21 cellular contexts compared by ENCODE assay signal in the genomic region with DNA sequence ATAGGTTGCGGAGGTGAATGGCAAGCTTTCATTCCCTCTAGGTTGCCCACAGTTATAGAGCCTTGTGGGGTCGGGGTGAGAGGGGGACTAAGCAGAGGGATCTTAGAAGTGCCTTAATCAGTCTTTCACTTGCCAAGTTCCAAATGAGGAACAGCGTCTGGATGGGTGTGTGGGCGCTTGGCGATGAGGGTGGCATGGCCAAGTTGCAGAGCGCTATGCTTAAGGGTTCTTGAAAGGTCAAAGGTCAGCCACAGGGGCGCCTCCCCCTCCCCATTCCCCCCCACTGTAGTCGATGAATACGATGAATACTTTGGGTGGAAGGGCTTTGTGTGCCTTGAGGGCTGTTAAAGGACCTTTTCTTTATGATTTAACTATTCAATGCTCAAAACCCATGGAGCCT.
DNase-seq lines count a peak whose midpoint lies in the region; ATAC-seq and TF ChIP-seq lines count a peak whose summit lies in the region.
"Had no signal": no experiment of that assay in that cellular context is flagged by ENCODE, and none has a peak within 500 bp of the region (broad histone marks: within the 10 kb centered on the region; RNA-seq: fewer than 3 reads in every experiment).

No MANE protein-coding gene starts in this region.

- no peak overlapping the region for H2BK5ac ChIP-seq in H9 (ENCODE audit: insufficient read length, low read length)

- H3K27ac Mint-ChIP-seq in H9, result peak overlapping the region; percentile 57 to 96 (median 77); a peak in 5 of 7 replicates
- H3K27ac Mint-ChIP-seq in neural progenitor cell, result no peak overlapping the region
- H3K27ac Mint-ChIP-seq in activated T-helper 1 cell treated with anti-CD3 and anti-CD28 coated beads, Interleukin-12 subunit alpha, Interleukin-12 subunit beta, Interleukin-2, Interleukin-4 antibody, amounts not matched to agents 30 ng/mL and 10 ng/mL and 1 ng/mL, durations not matched to agents 14 hours and 24 hours and 36 hours, result no peak overlapping the region
- H3K27ac Mint-ChIP-seq: CD8-positive, alpha-beta T cell had no signal

- peaks cover 40% of the 10 kb centered on the region; the same call in 1 of the 2 replicates for H3K4me1 ChIP-seq in H9 (ENCODE audit: insufficient read depth, low read length)
- H3K4me1 ChIP-seq in NT2/D1 (ENCODE audit: insufficient read depth, insufficient read length), result peaks cover 18% of the 10 kb centered on the region
- H3K4me1 ChIP-seq in iPS DF 6.9 (ENCODE audit: control insufficient read depth, insufficient read depth, low read length), result peaks cover 24% of the 10 kb centered on the region
- H3K4me1 ChIP-seq in neural progenitor cell, result peaks cover 86% of the 10 kb centered on the region
- H3K4me1 ChIP-seq in Karpas-422 (ENCODE audit: low read length), result no peaks in the 10 kb centered on the region
- H3K4me1 ChIP-seq: BLaER1 had no signal

- H3K36me3 Mint-ChIP-seq in H9 (ENCODE audit: insufficient read depth in 1 of 3, low read depth in 3 of 3) (peaks cover 0 to 7% (median 4%) of the 10 kb centered on the region in 3 experiments; a peak in 5 of 7 replicates), neural progenitor cell (peaks cover 3% of the 10 kb centered on the region)
- H3K36me3 Mint-ChIP-seq in activated T-helper 1 cell treated with anti-CD3 and anti-CD28 coated beads, Interleukin-12 subunit alpha, Interleukin-12 subunit beta, Interleukin-2, Interleukin-4 antibody, amounts not matched to agents 30 ng/mL and 10 ng/mL and 1 ng/mL, durations not matched to agents 14 hours and 24 hours and 36 hours (ENCODE audit: low read depth), result no peaks in the 10 kb centered on the region
- H3K36me3 Mint-ChIP-seq: CD8-positive, alpha-beta T cell had no signal

- H3K36me3 ChIP-seq in NT2/D1 (ENCODE audit: insufficient read depth, insufficient read length, low read length), result no peaks in the 10 kb centered on the region
- H3K36me3 ChIP-seq in iPS DF 6.9 (ENCODE audit: control insufficient read depth, insufficient read depth, low read length), result no peaks in the 10 kb centered on the region
- H3K36me3 ChIP-seq in neural progenitor cell, result no peaks in the 10 kb centered on the region
- no peaks in the 10 kb centered on the region for H3K36me3 ChIP-seq in Karpas-422 (ENCODE audit: insufficient read depth, low read length)
- H3K36me3 ChIP-seq: SJSA1 had no signal

- no peaks in the 10 kb centered on the region for H3K23me2 ChIP-seq in H9 (ENCODE audit: insufficient read length, low read depth, low read length, poor library complexity, severe bottlenecking)

- intact Hi-C loops in activated T-helper 1 cell treated with anti-CD3 and anti-CD28 coated beads, Interleukin-12 subunit alpha, Interleukin-12 subunit beta, Interleukin-2, Interleukin-4 antibody, amounts not matched to agents 30 ng/mL and 10 ng/mL and 1 ng/mL, durations not matched to agents 14 hours and 24 hours and 36 hours (cut with micrococcal nuclease), result no loop called here

- H3K23ac ChIP-seq in H9 (ENCODE audit: insufficient read length, low read depth, low read length), result no peak overlapping the region

- no peaks in the 10 kb centered on the region for H3K9me3 ChIP-seq in H9 (ENCODE audit: control insufficient read depth, low read depth, low read length)
- H3K9me3 ChIP-seq in NT2/D1 (ENCODE audit: insufficient read depth, low read length), result no peaks in the 10 kb centered on the region
- H3K9me3 ChIP-seq in iPS DF 6.9 (ENCODE audit: control insufficient read depth, insufficient read depth, low read length), result no peaks in the 10 kb centered on the region
- no peaks in the 10 kb centered on the region for H3K9me3 ChIP-seq in neural progenitor cell (ENCODE audit: low read depth)
- H3K9me3 ChIP-seq in Karpas-422 (ENCODE audit: low read length), result no peaks in the 10 kb centered on the region
- H3K9me3 ChIP-seq: BLaER1, Peyer's patch, SJSA1 had no signal

- no peaks in the 10 kb centered on the region for H4K20me1 ChIP-seq in H9 (ENCODE audit: control insufficient read depth, insufficient read depth, insufficient read length)
- peaks cover 88% of the 10 kb centered on the region for H4K20me1 ChIP-seq in neural progenitor cell (ENCODE audit: low read depth)
- H4K20me1 ChIP-seq in Karpas-422 (ENCODE audit: insufficient read depth, low read depth, low read length), result no peaks in the 10 kb centered on the region

- H3K56ac ChIP-seq in H9 (ENCODE audit: insufficient read length, low read depth, low read length), result no peak overlapping the region

- H3K4me3 ChIP-seq in NT2/D1 (ENCODE audit: insufficient read length, low read depth) (no peak overlapping the region), iPS DF 6.9 (ENCODE audit: low read length) (no peak overlapping the region), neural progenitor cell (peak overlapping the region; percentile 17), Karpas-422 (ENCODE audit: low read length) (no peak overlapping the region)
- H3K4me3 ChIP-seq: BLaER1, GM12878, Peyer's patch, SJSA1 had no signal

- H2AK5ac ChIP-seq in H9 (ENCODE audit: insufficient read length, low read length), result no peak overlapping the region

- H3K4me3 Mint-ChIP-seq in H9 (peak overlapping the region in 1 of 2 experiments; percentile 19; a peak in 3 of 5 replicates), neural progenitor cell (peak overlapping the region; percentile 52)
- H3K4me3 Mint-ChIP-seq in activated T-helper 1 cell treated with anti-CD3 and anti-CD28 coated beads, Interleukin-12 subunit alpha, Interleukin-12 subunit beta, Interleukin-2, Interleukin-4 antibody, amounts not matched to agents 30 ng/mL and 10 ng/mL and 1 ng/mL, durations not matched to agents 14 hours and 24 hours and 36 hours, result no peak overlapping the region
- H3K4me3 Mint-ChIP-seq: CD8-positive, alpha-beta T cell had no signal

- H3K9me2 ChIP-seq in Karpas-422 (replicated peaks; ENCODE audit: insufficient read depth, low read length), result no peaks in the 10 kb centered on the region

- no peak overlapping the region for H2BK15ac ChIP-seq in H9 (ENCODE audit: low read depth, low read length)

- no peak overlapping the region for H4K5ac ChIP-seq in H9 (ENCODE audit: insufficient read length, low read depth, low read length)

- H3K27me3 Mint-ChIP-seq in H9 (ENCODE audit: low read depth) (no peaks in the 10 kb centered on the region), neural progenitor cell (ENCODE audit: insufficient read depth, low read depth) (peaks cover 6% of the 10 kb centered on the region)
- peaks cover 7% of the 10 kb centered on the region for H3K27me3 Mint-ChIP-seq in activated T-helper 1 cell treated with anti-CD3 and anti-CD28 coated beads, Interleukin-12 subunit alpha, Interleukin-12 subunit beta, Interleukin-2, Interleukin-4 antibody, amounts not matched to agents 30 ng/mL and 10 ng/mL and 1 ng/mL, durations not matched to agents 14 hours and 24 hours and 36 hours (ENCODE audit: insufficient read depth)

- H3K4me2 ChIP-seq in H9 (ENCODE audit: insufficient read depth, insufficient read length, low read length) (peak overlapping the region; percentile 22), neural progenitor cell (peak overlapping the region; percentile 62), Karpas-422 (ENCODE audit: low read depth, low read length, poor library complexity, severe bottlenecking) (no peak overlapping the region)
- H3K4me2 ChIP-seq: BLaER1, KMS-11 had no signal

- H3K27ac ChIP-seq in H9 (ENCODE audit: insufficient read length, low read depth, low read length) (no peak overlapping the region), iPS DF 6.9 (ENCODE audit: low read length) (no peak overlapping the region), neural progenitor cell (peak overlapping the region; percentile 58), Karpas-422 (ENCODE audit: low read length) (no peak overlapping the region)
- H3K27ac ChIP-seq: BLaER1, KMS-11, Peyer's patch, SJSA1 had no signal

- no peak overlapping the region for H2BK12ac ChIP-seq in H9 (ENCODE audit: insufficient read length, low read depth, low read length)

- peaks cover 64% of the 10 kb centered on the region for H3F3A ChIP-seq in neural progenitor cell (ENCODE audit: low read depth)

- H3K4me1 Mint-ChIP-seq in H9, result peaks cover 92 to 99% of the 10 kb centered on the region in 2 experiments
- H3K4me1 Mint-ChIP-seq in neural progenitor cell, result peaks cover 73% of the 10 kb centered on the region
- no peaks in the 10 kb centered on the region for H3K4me1 Mint-ChIP-seq in activated T-helper 1 cell treated with anti-CD3 and anti-CD28 coated beads, Interleukin-12 subunit alpha, Interleukin-12 subunit beta, Interleukin-2, Interleukin-4 antibody, amounts not matched to agents 30 ng/mL and 10 ng/mL and 1 ng/mL, durations not matched to agents 14 hours and 24 hours and 36 hours (ENCODE audit: low read depth)

- no peaks in the 10 kb centered on the region for H3K27me3 ChIP-seq in H9 (ENCODE audit: insufficient read depth, low read length)
- no peaks in the 10 kb centered on the region for H3K27me3 ChIP-seq in NT2/D1 (ENCODE audit: insufficient read depth, insufficient read length)
- no peaks in the 10 kb centered on the region for H3K27me3 ChIP-seq in iPS DF 6.9 (ENCODE audit: control insufficient read depth, insufficient read depth, low read length)
- H3K27me3 ChIP-seq in neural progenitor cell, result no peaks in the 10 kb centered on the region
- no peaks in the 10 kb centered on the region for H3K27me3 ChIP-seq in Karpas-422 (ENCODE audit: low read length)
- H3K27me3 ChIP-seq: BLaER1, Peyer's patch, SJSA1 had no signal

- no peaks in the 10 kb centered on the region for H3K9me3 Mint-ChIP-seq in H9
- no peaks in the 10 kb centered on the region for H3K9me3 Mint-ChIP-seq in neural progenitor cell
- no peaks in the 10 kb centered on the region for H3K9me3 Mint-ChIP-seq in activated T-helper 1 cell treated with anti-CD3 and anti-CD28 coated beads, Interleukin-12 subunit alpha, Interleukin-12 subunit beta, Interleukin-2, Interleukin-4 antibody, amounts not matched to agents 30 ng/mL and 10 ng/mL and 1 ng/mL, durations not matched to agents 14 hours and 24 hours and 36 hours
- H3K9me3 Mint-ChIP-seq: CD8-positive, alpha-beta T cell had no signal

- H3T11ph ChIP-seq in H9 (ENCODE audit: low read length), result no peak overlapping the region

- no peak for ATAC-seq in HG03097 (IDR thresholded peaks at IDR 0.05; ENCODE audit: low FRiP score, unreplicated experiment)
- ATAC-seq: CD8-positive, alpha-beta T cell; GM12878 had no signal

- no peak for TF ChIP-seq CTCF in H9 (conservative IDR thresholded peaks at IDR 0.05)
- no peak for TF ChIP-seq CTCF in neural progenitor cell (IDR thresholded peaks at IDR 0.05)

- no peak overlapping the region for H2BK120ac ChIP-seq in H9 (ENCODE audit: low read depth, low read length, poor library complexity, severe bottlenecking)

- H3K9ac ChIP-seq in H9 (ENCODE audit: extremely low read depth, insufficient read length, low read length) (no peak overlapping the region), NT2/D1 (ENCODE audit: insufficient read length, low read depth) (no peak overlapping the region), neural progenitor cell (no peak overlapping the region), Karpas-422 (ENCODE audit: low read length) (no peak overlapping the region)
- H3K9ac ChIP-seq: BLaER1, KMS-11 had no signal

- H2BK20ac ChIP-seq in H9 (ENCODE audit: low read depth, low read length, poor library complexity, severe bottlenecking), result no peak overlapping the region

- H4K8ac ChIP-seq in H9 (replicated peaks; ENCODE audit: insufficient read length, low read depth, low read length), result no peak overlapping the region

- DNase-seq in H9 (peak; percentile 61), NT2/D1 (ENCODE audit: low read depth, low spot score) (peak; percentile 52), iPS DF 6.9 (ENCODE audit: low read depth, low spot score) (peak; percentile 45), neural progenitor cell (ENCODE audit: low spot score) (peak; percentile 75), COLO668 (lab: John Stamatoyannopoulos, UW; ENCODE audit: unreplicated experiment) (no peak), Karpas-422 (no peak)
- no peak for DNase-seq in activated T-helper 1 cell treated with anti-CD3 and anti-CD28 coated beads, Interleukin-12 subunit alpha, Interleukin-12 subunit beta, Interleukin-2, Interleukin-4 antibody, amounts not matched to agents 30 ng/mL and 10 ng/mL and 1 ng/mL, durations not matched to agents 14 hours and 24 hours and 36 hours (ENCODE audit: low spot score)
- DNase-seq: CD8-positive, alpha-beta T cell; DMS53; EL; NCI-H1417 treated with DMSO at 0.1 percent for 48 hours; NCI-H187 treated with DMSO at 0.1 percent for 48 hours; NCI-H2171 treated with DMSO at 0.1 percent for 48 hours; NCI-H446 treated with DMSO at 0.1 percent for 48 hours; NCI-H69; Peyer's patch had no signal

- peaks cover 3% of the 10 kb centered on the region for H3K79me1 ChIP-seq in H9 (ENCODE audit: insufficient read depth, low read depth, low read length, poor library complexity, severe bottlenecking)

- H3K79me2 ChIP-seq in H9 (ENCODE audit: insufficient read depth, low read length), result peaks cover 9% of the 10 kb centered on the region; the same call in 1 of the 2 replicates
- H3K79me2 ChIP-seq in neural progenitor cell (ENCODE audit: low read depth), result peaks cover 95% of the 10 kb centered on the region
- no peaks in the 10 kb centered on the region for H3K79me2 ChIP-seq in Karpas-422 (ENCODE audit: low read length)

- no CpG with 5 or more reads among the region's 9 CpGs for WGBS in H9 (ENCODE audit: extremely low coverage, insufficient read length, low lambda C conversion rate)
- no CpG with 5 or more reads among the region's 9 CpGs for WGBS in iPS DF 6.9 (ENCODE audit: insufficient coverage, insufficient read length)

- H4K91ac ChIP-seq in H9 (ENCODE audit: insufficient read length, low read depth, low read length), result no peak overlapping the region

- no peak overlapping the region for H3K18ac ChIP-seq in H9 (ENCODE audit: insufficient read length, low read depth, low read length)

- no peak overlapping the region for H2AFZ ChIP-seq in H9 (ENCODE audit: low read length)
- no peak overlapping the region for H2AFZ ChIP-seq in neural progenitor cell (replicated peaks)
- H2AFZ ChIP-seq in Karpas-422 (ENCODE audit: low read length), result no peak overlapping the region

- no peak overlapping the region for H3K4ac ChIP-seq in H9 (ENCODE audit: low read depth, low read length)

- no peak overlapping the region for H3K14ac ChIP-seq in H9 (ENCODE audit: insufficient read depth, low read length)

Comparison
In these comparisons a context has a peak if more than half of its experiments do, and no peak if none do; other contexts are left out.
1. DNase-seq: peak in H9 (single experiment), NT2/D1 (single experiment), iPS DF 6.9 (single experiment) and neural progenitor cell (single experiment); none in activated T-helper 1 cell treated with anti-CD3 and anti-CD28 coated beads, Interleukin-12 subunit alpha, Interleukin-12 subunit beta, Interleukin-2, Interleukin-4 antibody, amounts not matched to agents 30 ng/mL and 10 ng/mL and 1 ng/mL, durations not matched to agents 14 hours and 24 hours and 36 hours (single experiment), COLO668 (single experiment) and Karpas-422 (single experiment).
2. H3K27ac Mint-ChIP-seq: peak in H9 (3 of 3); none in neural progenitor cell (single experiment) and activated T-helper 1 cell treated with anti-CD3 and anti-CD28 coated beads, Interleukin-12 subunit alpha, Interleukin-12 subunit beta, Interleukin-2, Interleukin-4 antibody, amounts not matched to agents 30 ng/mL and 10 ng/mL and 1 ng/mL, durations not matched to agents 14 hours and 24 hours and 36 hours (single experiment).